ENCODE assay signal across 8 cellular contexts in the genomic region with DNA sequence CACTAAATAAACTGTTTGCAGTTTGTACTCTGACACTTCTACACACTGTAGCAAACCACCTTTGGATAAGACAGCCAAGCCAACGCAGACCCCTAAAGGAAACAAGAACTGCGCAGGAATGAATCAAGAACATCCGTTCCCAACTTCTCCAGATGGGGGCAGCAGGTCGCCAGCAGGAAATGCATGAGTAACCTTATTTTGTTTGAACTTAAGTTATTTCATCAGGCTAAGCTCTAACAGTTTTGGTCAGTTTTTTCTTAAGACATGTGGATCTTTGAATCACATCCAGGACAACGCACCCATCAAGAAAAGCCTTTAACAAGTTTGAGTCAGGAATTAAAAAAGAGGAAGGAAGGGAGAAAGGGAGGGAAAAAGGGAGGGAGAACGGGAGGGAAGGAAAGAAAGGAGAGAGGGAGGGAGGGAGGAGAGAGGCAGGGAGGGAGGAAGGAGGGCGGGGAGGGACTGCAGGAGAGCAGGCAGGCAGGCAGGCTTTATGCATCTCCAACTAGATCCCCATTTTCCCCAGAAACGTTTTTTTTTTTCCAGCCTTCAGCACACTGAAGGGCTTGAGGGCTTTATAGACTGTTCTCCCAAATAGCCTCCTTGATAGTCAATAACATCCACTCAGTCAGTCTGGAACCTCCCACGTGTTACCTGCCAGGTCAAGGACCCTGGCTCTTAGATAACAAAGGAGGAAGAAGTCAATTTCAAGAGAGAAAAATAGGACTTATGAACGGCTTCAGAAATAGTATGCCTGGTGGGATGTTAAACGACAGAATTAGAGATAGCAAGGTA. TPM values are rescaled to one million over a fixed set of nuclear protein-coding genes. Genes with fewer than 3 reads are reported as not detected.
A peak's percentile ranks its signal among the peaks of the same experiment; 100 is the strongest.
DNase-seq lines count a peak whose midpoint lies in the region; ATAC-seq and TF ChIP-seq lines count a peak whose summit lies in the region.

No MANE protein-coding gene starts in this region.

- H3K4me1 ChIP-seq in adipocyte (ENCODE audit: control insufficient read depth, insufficient read depth, low read length) (peaks cover 6% of the 10 kb centered on the region), heart right ventricle (peaks cover 0 to 13% (median 9%) of the 10 kb centered on the region in 9 donors), upper lobe of right lung (peaks cover 6% of the 10 kb centered on the region)

- no peaks in the 10 kb centered on the region for H3F3A ChIP-seq in SU-DHL-6 (ENCODE audit: insufficient read depth)

- peak overlapping the region; percentile 67 for H3K27ac Mint-ChIP-seq in progenitor cell of endocrine pancreas

- no peak for TF ChIP-seq POLR2A in NB4 (IDR thresholded peaks at IDR 0.05; ENCODE audit: extremely low read depth, insufficient read length)

- no peaks in the 10 kb centered on the region for H4K20me1 ChIP-seq in SU-DHL-6 (ENCODE audit: low read depth, low read length)

- in situ Hi-C loops in G401 (cut with HindIII; ENCODE audit: low sequenced_read_pairs) = no loop called here

- H3K79me2 ChIP-seq in SU-DHL-6 (ENCODE audit: insufficient read depth, low read length) = no peaks in the 10 kb centered on the region

- no peak overlapping the region for H3K4me2 ChIP-seq in SU-DHL-6 (ENCODE audit: low read depth, low read length, poor library complexity, severe bottlenecking)

- H3K4me1 Mint-ChIP-seq in progenitor cell of endocrine pancreas (ENCODE audit: low read depth) = peaks cover 11% of the 10 kb centered on the region

- H3K36me3 ChIP-seq in SU-DHL-6 (ENCODE audit: low read length) = no peaks in the 10 kb centered on the region
- no peaks in the 10 kb centered on the region for H3K36me3 ChIP-seq in adipocyte (ENCODE audit: control insufficient read depth, insufficient read depth, low read length, severe bottlenecking)
- H3K36me3 ChIP-seq in heart right ventricle = no peaks in the 10 kb centered on the region
- no peaks in the 10 kb centered on the region for H3K36me3 ChIP-seq in upper lobe of right lung

- peaks cover 7% of the 10 kb centered on the region for H3K27me3 Mint-ChIP-seq in progenitor cell of endocrine pancreas

- H3K27ac ChIP-seq in SU-DHL-6 (ENCODE audit: low read depth, low read length) (no peak overlapping the region), heart right ventricle (peak overlapping the region in 5 of 10 donors; percentile 5 to 60 (median 31)), upper lobe of right lung (peak overlapping the region; percentile 55)

- peak overlapping the region; percentile 25 for H2AFZ ChIP-seq in SU-DHL-6 (ENCODE audit: low read depth, low read length, severe bottlenecking)

- H3K9me3 ChIP-seq in SU-DHL-6 (ENCODE audit: insufficient read depth, low read length) = no peaks in the 10 kb centered on the region
- H3K9me3 ChIP-seq in adipocyte (ENCODE audit: control insufficient read depth, low read length) = no peaks in the 10 kb centered on the region
- H3K9me3 ChIP-seq in heart right ventricle = no peaks in the 10 kb centered on the region
- no peaks in the 10 kb centered on the region for H3K9me3 ChIP-seq in upper lobe of right lung

- ATAC-seq in heart right ventricle (peak; percentile 34 to 82 (median 70)), upper lobe of right lung (peak; percentile 88), HG02970 (IDR thresholded peaks at IDR 0.05; ENCODE audit: low FRiP score, unreplicated experiment) (no peak)

- H3K9me3 Mint-ChIP-seq in progenitor cell of endocrine pancreas (ENCODE audit: low read depth) = no peaks in the 10 kb centered on the region

- H3K36me3 Mint-ChIP-seq in progenitor cell of endocrine pancreas (ENCODE audit: insufficient read depth) = no peaks in the 10 kb centered on the region

- intact Hi-C loops in heart right ventricle (cut with DNase I) = loop anchor here (1.0 to 10.0 kb wide), 14 partner anchors 107 to 951 kb away; no protein-coding TSS in a partner anchor
- intact Hi-C loops in upper lobe of right lung (cut with DNase I) = loop anchor here (10.0 kb wide), 1 partner anchor 109 kb away; no protein-coding TSS in a partner anchor

- peak overlapping the region; percentile 33 for H3K4me3 ChIP-seq in NB4 (ENCODE audit: low read depth, low read length)
- H3K4me3 ChIP-seq in SU-DHL-6 (ENCODE audit: insufficient read depth, low read length, poor library complexity, severe bottlenecking) = no peak overlapping the region
- H3K4me3 ChIP-seq in adipocyte (ENCODE audit: low read length) = peak overlapping the region; percentile 75
- peak overlapping the region in 8 of 10 donors; percentile 19 to 49 (median 34) for H3K4me3 ChIP-seq in heart right ventricle
- peak overlapping the region; percentile 26 for H3K4me3 ChIP-seq in upper lobe of right lung

- TF ChIP-seq CTCF in NB4 (IDR thresholded peaks at IDR 0.05; ENCODE audit: low read depth, low read length) (peak; percentile 71), SU-DHL-6 (IDR thresholded peaks at IDR 0.05; ENCODE audit: insufficient read depth, low read length, poor library complexity, severe bottlenecking) (peak; percentile 73), heart right ventricle (IDR thresholded peaks at IDR 0.05) (peak; percentile 59 to 77 (median 68)), progenitor cell of endocrine pancreas (IDR thresholded peaks at IDR 0.05; ENCODE audit: unreplicated experiment) (peak; percentile 73), upper lobe of right lung (IDR thresholded peaks at IDR 0.05) (peak; percentile 64)

- H3K9me2 ChIP-seq in SU-DHL-6 (replicated peaks; ENCODE audit: insufficient read depth, low read length) = no peaks in the 10 kb centered on the region

- peak overlapping the region; percentile 70 for H3K4me3 Mint-ChIP-seq in progenitor cell of endocrine pancreas (ENCODE audit: low read depth)

- H3K27me3 ChIP-seq in SU-DHL-6 (ENCODE audit: low read length) (no peaks in the 10 kb centered on the region), adipocyte (replicated peaks; ENCODE audit: control insufficient read depth, insufficient read depth, low read length) (no peaks in the 10 kb centered on the region), heart right ventricle (no peaks in the 10 kb centered on the region), upper lobe of right lung (no peaks in the 10 kb centered on the region)

- DNase-seq in G401 (ENCODE audit: low spot score) (peak; percentile 75), NB4 (ENCODE audit: low read depth) (peak; percentile 83), adipocyte (ENCODE audit: low read depth) (peak; percentile 93), heart right ventricle (peak; percentile 34 to 60), progenitor cell of endocrine pancreas (ENCODE audit: low spot score, unreplicated experiment) (peak; percentile 51), upper lobe of right lung (no peak)

- 4 to 7% methylated on average over 11 of the region's 11 CpGs for WGBS in heart right ventricle, 2 donors

- no peak overlapping the region for H3K9ac ChIP-seq in SU-DHL-6 (ENCODE audit: low read length)
- peak overlapping the region; percentile 80 for H3K9ac ChIP-seq in adipocyte (ENCODE audit: low read length)

RNA-seq across cellular contexts. Expression of a gene that starts 22.2 kb away (rescaled TPM):
- total RNA-seq in G401 (2014; rRNA removed; shearing (Covaris generic)) = not detected in 2 replicates
- not detected for total RNA-seq in heart right ventricle
- under 1 TPM; 0.03 to 0.15 TPM for polyA plus RNA-seq in heart right ventricle
- total RNA-seq in progenitor cell of endocrine pancreas = 1.2 and 1.4 TPM in 2 replicates
- total RNA-seq in upper lobe of right lung = not detected
